10 cellular contexts compared by ENCODE assay signal in genomic region chr12:116735951-116736599, GRCh38. TPM values are rescaled to one million over a fixed set of nuclear protein-coding genes. Genes with fewer than 3 reads are reported as not detected.
DNase-seq lines count a peak whose midpoint lies in the region; ATAC-seq and TF ChIP-seq lines count a peak whose summit lies in the region.
"Had no signal": no experiment of that assay in that cellular context is flagged by ENCODE, and none has a peak within 500 bp of the region (broad histone marks: within the 10 kb centered on the region; RNA-seq: fewer than 3 reads in every experiment).

No MANE protein-coding gene starts in this region.

- no peaks in the 10 kb centered on the region for H3K9me3 ChIP-seq in CD4-positive, alpha-beta T cell (ENCODE audit: control insufficient read depth, low read length)
- H3K9me3 ChIP-seq in IMR-90 (ENCODE audit: control insufficient read depth, insufficient read depth, low read length) = no peaks in the 10 kb centered on the region
- H3K9me3 ChIP-seq in breast epithelium = no peaks in the 10 kb centered on the region
- H3K9me3 ChIP-seq in naive thymus-derived CD4-positive, alpha-beta T cell (ENCODE audit: control insufficient read depth in 2 of 3, low read length in 3 of 3) = no peaks in the 10 kb centered on the region

- H3K27ac Mint-ChIP-seq in CD4-positive, alpha-beta T cell = peak overlapping the region; percentile 73
- peak overlapping the region in 5 of 9 donors; percentile 34 to 86 (median 55) for H3K27ac Mint-ChIP-seq in naive thymus-derived CD4-positive, alpha-beta T cell

- H3K4me2 ChIP-seq in IMR-90 (ENCODE audit: low read depth, low read length) = peak overlapping the region; percentile 31; the same call in 1 of the 2 replicates

- dilution Hi-C loops in IMR-90 (cut with HindIII; ENCODE audit: low sequenced_read_pairs, unreplicated experiment) = no loop called here

- no peak overlapping the region for H2BK15ac ChIP-seq in IMR-90 (ENCODE audit: low read depth, low read length)

- H3K4me3 Mint-ChIP-seq in CD4-positive, alpha-beta T cell = peak overlapping the region; percentile 89
- H3K4me3 Mint-ChIP-seq in naive thymus-derived CD4-positive, alpha-beta T cell = peak overlapping the region; percentile 86 to 100 (median 94)

- no peaks in the 10 kb centered on the region for H3K9me3 Mint-ChIP-seq in CD4-positive, alpha-beta T cell
- H3K9me3 Mint-ChIP-seq in naive thymus-derived CD4-positive, alpha-beta T cell = no peaks in the 10 kb centered on the region

- H3K36me3 ChIP-seq in IMR-90 (ENCODE audit: control insufficient read depth, insufficient read depth, low read length) = peaks cover 1% of the 10 kb centered on the region
- no peaks in the 10 kb centered on the region for H3K36me3 ChIP-seq in breast epithelium
- H3K36me3 ChIP-seq in naive thymus-derived CD4-positive, alpha-beta T cell (ENCODE audit: control insufficient read depth in 2 of 3, insufficient read depth in 3 of 3, low read length in 3 of 3) = peaks cover 0 to 16% (median 5%) of the 10 kb centered on the region in 3 experiments

- no peak overlapping the region for H3K27ac ChIP-seq in CD4-positive, alpha-beta T cell (ENCODE audit: low read depth, low read length)
- H3K27ac ChIP-seq in IMR-90 (ENCODE audit: insufficient read depth, low read length) (no peak overlapping the region), breast epithelium (no peak overlapping the region)
- no peak overlapping the region for H3K27ac ChIP-seq in naive thymus-derived CD4-positive, alpha-beta T cell (ENCODE audit: low read depth, low read length)

- TF ChIP-seq POLR2A in IMR-90 (IDR thresholded peaks at IDR 0.05; ENCODE audit: low read depth, low read length) (no peak), breast epithelium (IDR thresholded peaks at IDR 0.05) (no peak)

- no peak overlapping the region for H2BK20ac ChIP-seq in IMR-90 (ENCODE audit: low read depth, low read length)

- no peaks in the 10 kb centered on the region for H3K27me3 ChIP-seq in CD4-positive, alpha-beta T cell (ENCODE audit: control insufficient read depth, insufficient read depth, low read length)
- H3K27me3 ChIP-seq in IMR-90 (ENCODE audit: control insufficient read depth, insufficient read depth, low read length) (no peaks in the 10 kb centered on the region), breast epithelium (no peaks in the 10 kb centered on the region)
- no peaks in the 10 kb centered on the region for H3K27me3 ChIP-seq in naive thymus-derived CD4-positive, alpha-beta T cell (ENCODE audit: control insufficient read depth in 2 of 2, insufficient read depth in 2 of 2, low read length in 2 of 2)

- H3K23ac ChIP-seq in IMR-90 (ENCODE audit: low read depth, low read length) = 0 out of 2 replicates have a peak overlapping the region, but pooled peaks have one; percentile 37

- H3K27me3 Mint-ChIP-seq in CD4-positive, alpha-beta T cell = no peaks in the 10 kb centered on the region
- H3K27me3 Mint-ChIP-seq in naive thymus-derived CD4-positive, alpha-beta T cell = no peaks in the 10 kb centered on the region

- H4K91ac ChIP-seq in IMR-90 (ENCODE audit: insufficient read depth, low read depth, low read length) = no peak overlapping the region

- no peak for TF ChIP-seq RAD21 in IMR-90 (IDR thresholded peaks at IDR 0.05; ENCODE audit: low read length)

- H3K4me1 Mint-ChIP-seq in CD4-positive, alpha-beta T cell (ENCODE audit: low read depth) = peaks cover 43% of the 10 kb centered on the region
- H3K4me1 Mint-ChIP-seq in naive thymus-derived CD4-positive, alpha-beta T cell = peaks cover 21 to 53% (median 45%) of the 10 kb centered on the region in 7 donors

- no peak overlapping the region for H2AFZ ChIP-seq in IMR-90 (replicated peaks; ENCODE audit: low read length, poor library complexity)

- H3K18ac ChIP-seq in IMR-90 (ENCODE audit: low read depth, low read length) = no peak overlapping the region

- no peak overlapping the region for H2AK5ac ChIP-seq in IMR-90 (ENCODE audit: low read depth, low read length)

- H3K4me1 ChIP-seq in IMR-90 (ENCODE audit: control insufficient read depth, insufficient read depth, low read length) (peaks cover 2% of the 10 kb centered on the region; the same call in 1 of the 2 replicates), breast epithelium (no peaks in the 10 kb centered on the region)
- peaks cover 4 to 12% of the 10 kb centered on the region in 2 donors for H3K4me1 ChIP-seq in naive thymus-derived CD4-positive, alpha-beta T cell (ENCODE audit: control insufficient read depth in 2 of 2, insufficient read depth in 2 of 2, low read length in 2 of 2)

- H2BK120ac ChIP-seq in IMR-90 (ENCODE audit: low read depth, low read length) = no peak overlapping the region

- peaks cover 41% of the 10 kb centered on the region for H3K36me3 Mint-ChIP-seq in CD4-positive, alpha-beta T cell (ENCODE audit: low read depth)
- H3K36me3 Mint-ChIP-seq in naive thymus-derived CD4-positive, alpha-beta T cell = peaks cover 11 to 25% (median 12%) of the 10 kb centered on the region in 5 donors

- in situ Hi-C loops in IMR-90 (cut with MboI; ENCODE audit: low sequenced_read_pairs) = no loop called here

- H2AK9ac ChIP-seq in IMR-90 (replicated peaks; ENCODE audit: low read depth, low read length, poor library complexity) = no peak overlapping the region

- no TSS peak for BruUV-seq in IMR-90 (replicated peaks; lab: Mats Ljungman, UMichigan)

- no peak overlapping the region for H3K56ac ChIP-seq in IMR-90 (ENCODE audit: extremely low read depth, insufficient read depth, low read length)

- no peak for TF ChIP-seq CTCF in CD4-positive, alpha-beta T cell (IDR thresholded peaks at IDR 0.05)
- TF ChIP-seq CTCF in IMR-90 (conservative IDR thresholded peaks at IDR 0.05; ENCODE audit: low read depth, low read length) (no peak), breast epithelium (IDR thresholded peaks at IDR 0.05) (no peak)

- H3K14ac ChIP-seq in IMR-90 (replicated peaks; ENCODE audit: low read depth, low read length) = no peak overlapping the region

- peaks cover 8% of the 10 kb centered on the region for H3K9me1 ChIP-seq in IMR-90 (ENCODE audit: insufficient read depth, low read length)

- ATAC-seq in CD4-positive, alpha-beta T cell (ENCODE audit: poor library complexity) = no peak
- ATAC-seq in IMR-90 (ENCODE audit: low read depth) (no peak), HG03159 (IDR thresholded peaks at IDR 0.05; ENCODE audit: unreplicated experiment) (no peak), HG02759 (IDR thresholded peaks at IDR 0.05; ENCODE audit: unreplicated experiment) (no peak)
- ATAC-seq in naive thymus-derived CD4-positive, alpha-beta T cell = no peak

- intact Hi-C loops in CD4-positive, alpha-beta T cell (cut with DNase I, micrococcal nuclease) = loop anchor here (5.0 to 10.0 kb wide), 4 partner anchors 186 to 1636 kb away; partner anchors contain the start of genes MED13L (in 1 of the 2), RFC5 (in 1 of the 2) and TAOK3 (in 1 of the 2)
- intact Hi-C loops in IMR-90 (cut with micrococcal nuclease) = no loop called here
- intact Hi-C loops in breast epithelium (cut with DNase I; ENCODE audit: low total_unique reads) = no loop called here
- intact Hi-C loops in naive thymus-derived CD4-positive, alpha-beta T cell (cut with micrococcal nuclease) = loop anchor here (5.0 to 10.0 kb wide), 5 partner anchors 186 to 1399 kb away; partner anchors contain the start of genes PEBP1 (in 1 of the 2), RFC5 (in 1 of the 2) and WSB2 (in 1 of the 2)

- H3K4ac ChIP-seq in IMR-90 (ENCODE audit: low read depth, low read length) = no peak overlapping the region

- no peak overlapping the region for H2BK5ac ChIP-seq in IMR-90 (ENCODE audit: low read depth, low read length, poor library complexity, severe bottlenecking)

- no peak overlapping the region for H3K9ac ChIP-seq in IMR-90 (ENCODE audit: low read depth, low read length)

- WGBS in IMR-90 (ENCODE audit: extremely low coverage in 2 of 2, insufficient read length in 1 of 2), 2 experiments = no CpG with 5 or more reads among the region's 9 CpGs

- H3K4me3 ChIP-seq in IMR-90 (ENCODE audit: insufficient read depth, low read depth, low read length) (no peak overlapping the region), breast epithelium (peak overlapping the region; percentile 81 to 92 (median 86))
- H3K4me3 ChIP-seq in naive thymus-derived CD4-positive, alpha-beta T cell (ENCODE audit: low read length) = peak overlapping the region; percentile 75

- CTCF ChIA-PET in CD4-positive, alpha-beta T cell (lab: Charles Lee) = no interaction called here
- CTCF ChIA-PET in IMR-90 (lab: Yijun Ruan, JAX) = no interaction called here
- CTCF ChIA-PET in naive thymus-derived CD4-positive, alpha-beta T cell (lab: Charles Lee) = interaction anchor here (1.5 kb wide), 1 partner anchor 32 kb away, joined by 5 read pairs; no protein-coding TSS in a partner anchor

- H4K5ac ChIP-seq in IMR-90 (ENCODE audit: low read depth, low read length) = no peak overlapping the region

- no peak overlapping the region for H4K8ac ChIP-seq in IMR-90 (ENCODE audit: low read depth in 2 of 2, low read length in 2 of 2)

- POLR2A ChIA-PET in CD4-positive, alpha-beta T cell (lab: Charles Lee) = no interaction called here
- POLR2A ChIA-PET in IMR-90 (lab: Charles Lee; ENCODE audit: unreplicated experiment) = no interaction called here
- POLR2A ChIA-PET in naive thymus-derived CD4-positive, alpha-beta T cell (lab: Charles Lee) = interaction anchor here (0.6 kb wide), 1 partner anchor 54 kb away, joined by 3 read pairs; no protein-coding TSS in a partner anchor

- H4K20me1 ChIP-seq in IMR-90 (ENCODE audit: insufficient read depth, low read length) = peaks cover 9% of the 10 kb centered on the region; the same call in 1 of the 2 replicates

- no peak for DNase-seq in CD4-positive, alpha-beta T cell
- no peak for DNase-seq in IMR-90
- DNase-seq in breast epithelium (ENCODE audit: low spot score in 2 of 2) = no peak
- DNase-seq in naive thymus-derived CD4-positive, alpha-beta T cell = no peak
- DNase-seq in NCI-H82 treated with DMSO at 0.1 percent for 48 hours (lab: John Stamatoyannopoulos, UW; ENCODE audit: unreplicated experiment) = no peak
- no peak for DNase-seq in NAMALWA (ENCODE audit: low spot score)
- DNase-seq: central memory CD4-positive, alpha-beta T cell; stimulated activated CD4-positive, alpha-beta T cell treated with anti-CD3 and anti-CD28 coated beads, Interleukin-2, amount 100 ng/mL, for 48 hours had no signal

- peaks cover 20 to 50% of the 10 kb centered on the region in 2 experiments; a peak in 3 of 4 replicates for H3K79me1 ChIP-seq in IMR-90 (ENCODE audit: low read depth in 1 of 2, low read length in 2 of 2)

RNA-seq across cellular contexts. Expression of gene SPRING1, which starts 1.8 kb away (rescaled TPM):
- total RNA-seq in CD4-positive, alpha-beta T cell = 1 to 10 TPM; 7.6 to 7.8 TPM
- total RNA-seq in IMR-90 (2012; rRNA removed) (14.0 and 16.4 TPM in 2 replicates), breast epithelium (10 to 100 TPM; 13.8 to 18.4 (median 15.7) TPM)
- 12.4 and 16.7 TPM in 2 replicates for polyA plus RNA-seq in IMR-90 (2012; rRNA removed)
- polyA plus RNA-seq in IMR-90 (2012; cell fraction: cytosol; rRNA removed) = 9.0 and 9.6 TPM in 2 replicates
- polyA plus RNA-seq in IMR-90 (2012; cell fraction: nucleus; rRNA removed; ENCODE audit: low replicate concordance) = 5.1 and 6.5 TPM in 2 replicates
- 10 to 100 TPM; 12.1 to 29.5 (median 25.4) TPM for total RNA-seq in naive thymus-derived CD4-positive, alpha-beta T cell
- 10 to 100 TPM; 13.6 to 23.5 TPM for polyA plus RNA-seq in naive thymus-derived CD4-positive, alpha-beta T cell

RNA-seq across cellular contexts. Expression of gene RNFT2, which starts 2.0 kb away (rescaled TPM):
- 1 to 10 TPM; 4.9 to 6.0 TPM for total RNA-seq in CD4-positive, alpha-beta T cell
- total RNA-seq in IMR-90 (2012; rRNA removed) = 1.7 and 2.3 TPM in 2 replicates
- polyA plus RNA-seq in IMR-90 (2012; rRNA removed) = 1.5 and 1.6 TPM in 2 replicates
- 0.75 and 0.86 TPM in 2 replicates for polyA plus RNA-seq in IMR-90 (2012; cell fraction: cytosol; rRNA removed)
- 1.3 and 1.4 TPM in 2 replicates for polyA plus RNA-seq in IMR-90 (2012; cell fraction: nucleus; rRNA removed; ENCODE audit: low replicate concordance)
- total RNA-seq in breast epithelium = 1 to 10 TPM in 2 of 3 donors, under 1 TPM in 1; under 0.01 to 1.9 (median 1.6) TPM
- total RNA-seq in naive thymus-derived CD4-positive, alpha-beta T cell = 1 to 10 TPM; 5.4 to 8.3 (median 7.4) TPM
- 1 to 10 TPM; 1.2 to 1.8 TPM for polyA plus RNA-seq in naive thymus-derived CD4-positive, alpha-beta T cell

Comparison
In these comparisons a context has a peak if more than half of its experiments do, and no peak if none do; other contexts are left out.
1. intact Hi-C loops: an anchor here in CD4-positive, alpha-beta T cell (5.0 to 10.0 kb wide) and naive thymus-derived CD4-positive, alpha-beta T cell (5.0 to 10.0 kb wide); none called in IMR-90 and breast epithelium.